In the genomic region with DNA sequence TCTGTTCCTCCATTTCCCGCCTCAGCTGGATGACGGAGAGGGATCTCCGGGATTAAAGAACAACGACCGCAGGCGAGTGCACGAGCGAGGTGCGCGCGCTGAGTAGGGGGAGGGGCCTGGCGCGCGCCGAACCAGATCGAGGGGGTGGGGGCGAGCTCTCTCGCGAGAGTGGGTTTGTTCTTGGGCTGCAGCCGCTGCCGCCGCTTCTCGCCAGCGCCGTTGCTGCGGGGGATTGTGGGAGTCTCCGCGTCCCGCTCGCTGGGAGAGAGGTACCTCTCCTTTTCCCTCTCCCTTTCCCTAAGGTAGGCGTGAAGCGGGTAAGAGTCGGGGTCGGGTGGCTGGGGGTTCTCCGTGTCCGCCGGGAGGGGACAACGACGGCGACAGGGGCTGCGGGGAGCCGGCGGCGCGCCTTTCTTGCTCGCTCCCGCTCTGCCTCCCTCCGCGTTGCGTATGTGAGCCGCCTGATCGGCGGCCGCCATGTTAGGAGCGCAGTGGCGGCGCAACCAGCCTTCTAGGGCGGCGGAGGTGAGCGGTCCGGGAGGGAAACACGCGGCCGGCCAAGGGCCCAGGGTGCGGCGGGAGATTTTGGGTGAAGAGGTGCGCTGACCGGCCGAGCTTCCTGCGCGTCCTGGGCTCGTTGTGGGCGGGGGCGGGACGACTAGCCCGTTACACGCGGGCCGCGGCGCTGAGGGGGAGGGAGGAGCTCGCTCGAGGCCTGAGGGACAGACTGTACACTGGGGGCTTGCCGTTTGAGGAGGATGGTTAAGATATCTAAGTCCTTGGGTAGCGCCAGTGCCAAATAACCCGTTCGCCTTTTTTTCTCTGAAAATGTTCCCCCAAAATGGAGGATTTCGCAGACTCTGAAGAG, we compare ENCODE assay signal across 8 cellular contexts. TPM values are rescaled to one million over a fixed set of nuclear protein-coding genes. Genes with fewer than 3 reads are reported as not detected.
A peak's percentile ranks its signal among the peaks of the same experiment; 100 is the strongest.
DNase-seq lines count a peak whose midpoint lies in the region; TF ChIP-seq lines count a peak whose summit lies in the region.

A gene with protein sequence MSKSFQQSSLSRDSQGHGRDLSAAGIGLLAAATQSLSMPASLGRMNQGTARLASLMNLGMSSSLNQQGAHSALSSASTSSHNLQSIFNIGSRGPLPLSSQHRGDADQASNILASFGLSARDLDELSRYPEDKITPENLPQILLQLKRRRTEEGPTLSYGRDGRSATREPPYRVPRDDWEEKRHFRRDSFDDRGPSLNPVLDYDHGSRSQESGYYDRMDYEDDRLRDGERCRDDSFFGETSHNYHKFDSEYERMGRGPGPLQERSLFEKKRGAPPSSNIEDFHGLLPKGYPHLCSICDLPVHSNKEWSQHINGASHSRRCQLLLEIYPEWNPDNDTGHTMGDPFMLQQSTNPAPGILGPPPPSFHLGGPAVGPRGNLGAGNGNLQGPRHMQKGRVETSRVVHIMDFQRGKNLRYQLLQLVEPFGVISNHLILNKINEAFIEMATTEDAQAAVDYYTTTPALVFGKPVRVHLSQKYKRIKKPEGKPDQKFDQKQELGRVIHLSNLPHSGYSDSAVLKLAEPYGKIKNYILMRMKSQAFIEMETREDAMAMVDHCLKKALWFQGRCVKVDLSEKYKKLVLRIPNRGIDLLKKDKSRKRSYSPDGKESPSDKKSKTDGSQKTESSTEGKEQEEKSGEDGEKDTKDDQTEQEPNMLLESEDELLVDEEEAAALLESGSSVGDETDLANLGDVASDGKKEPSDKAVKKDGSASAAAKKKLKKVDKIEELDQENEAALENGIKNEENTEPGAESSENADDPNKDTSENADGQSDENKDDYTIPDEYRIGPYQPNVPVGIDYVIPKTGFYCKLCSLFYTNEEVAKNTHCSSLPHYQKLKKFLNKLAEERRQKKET (plus strand): TSS at position 237 of the 868 bp plus-strand sequence. CDS start 13,676 bp downstream, outside the sequence.

- no CpG with 5 or more reads among the region's 88 CpGs for WGBS in H9 (ENCODE audit: extremely low coverage, insufficient read length, low lambda C conversion rate)
- 0 to 1% (median 0%) methylated on average over 32 to 88 of the region's 88 CpGs for WGBS in stomach, 5 donors

- H3K4me3 ChIP-seq in MM.1S (ENCODE audit: low read length) = peak within 1 kb of the TSS; percentile 89
- peak within 1 kb of the TSS; percentile 95 for H3K4me3 ChIP-seq in neural cell (ENCODE audit: low read length)
- H3K4me3 ChIP-seq in stomach = peak within 1 kb of the TSS; percentile 71 to 84 (median 80)

- H2BK12ac ChIP-seq in H9 (ENCODE audit: insufficient read length, low read depth, low read length) = peak within 1 kb of the TSS; percentile 7

- H2AFZ ChIP-seq in H9 (ENCODE audit: low read length) = no peak within 1 kb of the TSS
- peak within 1 kb of the TSS; percentile 91 for H2AFZ ChIP-seq in MM.1S (ENCODE audit: low read length)
- H2AFZ ChIP-seq in neural cell (ENCODE audit: low read depth, low read length) = peak within 1 kb of the TSS; percentile 80

- peak within 1 kb of the TSS; percentile 96 for H4K91ac ChIP-seq in H9 (ENCODE audit: insufficient read length, low read depth, low read length)

- H4K5ac ChIP-seq in H9 (ENCODE audit: insufficient read length, low read depth, low read length) = peak within 1 kb of the TSS; percentile 72

- H3K23me2 ChIP-seq in H9 (ENCODE audit: insufficient read length, low read depth, low read length, poor library complexity, severe bottlenecking) = no peaks in the 10 kb centered on the region

- H2BK20ac ChIP-seq in H9 (ENCODE audit: low read depth, low read length, poor library complexity, severe bottlenecking) = no peak within 1 kb of the TSS

- no peaks in the 10 kb centered on the region for H3K9me2 ChIP-seq in MM.1S (replicated peaks; ENCODE audit: insufficient read depth, low read length)
- H3K9me2 ChIP-seq in neural cell (ENCODE audit: insufficient read depth, low read length) = no peaks in the 10 kb centered on the region

- peaks cover 22 to 33% (median 32%) of the 10 kb centered on the region in 3 experiments for H3K36me3 Mint-ChIP-seq in H9 (ENCODE audit: insufficient read depth in 1 of 3, low read depth in 3 of 3)

- H3K4me2 ChIP-seq in H9 (ENCODE audit: insufficient read depth, insufficient read length, low read length) (peak within 1 kb of the TSS; percentile 75), MM.1S (ENCODE audit: low read depth, low read length) (peak within 1 kb of the TSS; percentile 93), neural cell (ENCODE audit: low read length) (peak within 1 kb of the TSS; percentile 39)

- H3K9me3 ChIP-seq in H9 (ENCODE audit: control insufficient read depth, low read depth, low read length) (no peaks in the 10 kb centered on the region), MM.1S (replicated peaks; ENCODE audit: insufficient read depth, low read length) (no peaks in the 10 kb centered on the region), neural cell (ENCODE audit: low read length) (no peaks in the 10 kb centered on the region), stomach (no peaks in the 10 kb centered on the region)

- peak within 1 kb of the TSS; percentile 98 for H2BK120ac ChIP-seq in H9 (ENCODE audit: low read depth, low read length, poor library complexity, severe bottlenecking)

- peak within 1 kb of the TSS; percentile 29 for H4K8ac ChIP-seq in H9 (replicated peaks; ENCODE audit: insufficient read length, low read depth, low read length)

- H3T11ph ChIP-seq in H9 (ENCODE audit: low read length) = peak within 1 kb of the TSS; percentile 91

- H3K36me3 ChIP-seq in MM.1S (replicated peaks; ENCODE audit: insufficient read depth, low read length) (no peaks in the 10 kb centered on the region), neural cell (ENCODE audit: insufficient read depth, low read length) (no peaks in the 10 kb centered on the region), stomach (no peaks in the 10 kb centered on the region)

- H3K14ac ChIP-seq in H9 (ENCODE audit: insufficient read depth, low read length) = peak within 1 kb of the TSS; percentile 99

- TF ChIP-seq CTCF in H9 (conservative IDR thresholded peaks at IDR 0.05) (no peak), MM.1S (IDR thresholded peaks at IDR 0.05; ENCODE audit: low read length) (no peak), neural cell (IDR thresholded peaks at IDR 0.05; ENCODE audit: poor library complexity, severe bottlenecking) (no peak), stomach (IDR thresholded peaks at IDR 0.05) (no peak)

- peak within 1 kb of the TSS; percentile 95 for H2BK5ac ChIP-seq in H9 (ENCODE audit: insufficient read length, low read length)

- TF ChIP-seq POLR2A in stomach (IDR thresholded peaks at IDR 0.05) = peak in 2 of 4 donors; percentile 88 to 94

- H3K4ac ChIP-seq in H9 (ENCODE audit: low read depth, low read length) = peak within 1 kb of the TSS; percentile 95

- peaks cover 31 to 36% of the 10 kb centered on the region in 2 experiments for H3K4me1 Mint-ChIP-seq in H9

- peaks cover 3% of the 10 kb centered on the region in 2 experiments; a peak in 1 of 5 replicates for H3K9me3 Mint-ChIP-seq in H9

- H3K4me3 Mint-ChIP-seq in H9 = peak within 1 kb of the TSS; percentile 98 to 99

- peaks cover 44% of the 10 kb centered on the region for H3K79me2 ChIP-seq in H9 (ENCODE audit: insufficient read depth, low read length)
- peaks cover 60% of the 10 kb centered on the region for H3K79me2 ChIP-seq in MM.1S (ENCODE audit: low read length)
- H3K79me2 ChIP-seq in neural cell (replicated peaks; ENCODE audit: insufficient read depth, low read length) = peaks cover 48% of the 10 kb centered on the region

- peak within 1 kb of the TSS; percentile 98 for H3K18ac ChIP-seq in H9 (ENCODE audit: insufficient read length, low read depth, low read length)

- H3K4me1 ChIP-seq in H9 (ENCODE audit: insufficient read depth, low read length) (no peaks in the 10 kb centered on the region; the same call in 1 of the 2 replicates), MM.1S (ENCODE audit: low read length) (peaks cover 7% of the 10 kb centered on the region), stomach (peaks cover 32 to 44% (median 39%) of the 10 kb centered on the region in 4 donors)

- H3K27ac ChIP-seq in H9 (ENCODE audit: insufficient read length, low read depth, low read length) (peak within 1 kb of the TSS; percentile 95), MM.1S (ENCODE audit: low read length) (peak within 1 kb of the TSS; percentile 95), neural cell (ENCODE audit: low read length) (peak within 1 kb of the TSS; percentile 100), stomach (peak within 1 kb of the TSS; percentile 97 to 99 (median 99))

- no peaks in the 10 kb centered on the region for H4K20me1 ChIP-seq in H9 (ENCODE audit: control insufficient read depth, insufficient read depth, insufficient read length)
- H4K20me1 ChIP-seq in MM.1S (ENCODE audit: insufficient read depth, low read length) = peaks cover 43% of the 10 kb centered on the region
- peaks cover 25% of the 10 kb centered on the region for H4K20me1 ChIP-seq in neural cell (ENCODE audit: insufficient read depth)

- TF ChIP-seq RAD21 in neural cell (conservative IDR thresholded peaks at IDR 0.05) = peak; percentile 51

- H3K23ac ChIP-seq in H9 (ENCODE audit: insufficient read length, low read depth, low read length) = peak within 1 kb of the TSS; percentile 74

- H3K27me3 ChIP-seq in H9 (ENCODE audit: insufficient read depth, low read length) (no peaks in the 10 kb centered on the region), MM.1S (replicated peaks; ENCODE audit: insufficient read depth, low read length) (no peaks in the 10 kb centered on the region), neural cell (ENCODE audit: insufficient read depth, low read depth, low read length) (no peaks in the 10 kb centered on the region), stomach (no peaks in the 10 kb centered on the region)

- peaks cover 18% of the 10 kb centered on the region; the same call in 1 of the 2 replicates for H3F3A ChIP-seq in MM.1S (ENCODE audit: insufficient read depth, low read length)
- no peaks in the 10 kb centered on the region for H3F3A ChIP-seq in neural cell (ENCODE audit: insufficient read depth, low read length, poor library complexity, severe bottlenecking)

- no peak within 1 kb of the TSS for H2BK15ac ChIP-seq in H9 (ENCODE audit: low read depth, low read length)

- H3K27ac Mint-ChIP-seq in H9 = peak within 1 kb of the TSS; percentile 99 to 100 (median 99)

- no peaks in the 10 kb centered on the region for H3K27me3 Mint-ChIP-seq in H9 (ENCODE audit: low read depth)

- H3K9ac ChIP-seq in H9 (ENCODE audit: extremely low read depth, insufficient read length, low read length) = peak within 1 kb of the TSS; percentile 100
- peak within 1 kb of the TSS; percentile 97 for H3K9ac ChIP-seq in MM.1S (ENCODE audit: low read length)
- peak within 1 kb of the TSS; percentile 100 for H3K9ac ChIP-seq in neural cell (ENCODE audit: low read length)

- peak within 1 kb of the TSS; percentile 65 for H2AK5ac ChIP-seq in H9 (ENCODE audit: insufficient read length, low read length)

- no peaks in the 10 kb centered on the region for H3K79me1 ChIP-seq in H9 (ENCODE audit: insufficient read depth, low read depth, low read length, poor library complexity, severe bottlenecking)

- TF ChIP-seq EP300 in neural cell (conservative IDR thresholded peaks at IDR 0.05; ENCODE audit: poor library complexity, severe bottlenecking) (peak; percentile 64), stomach (IDR thresholded peaks at IDR 0.05) (no peak)

- DNase-seq in ELF-1 (ENCODE audit: low read depth, low spot score) (peak; percentile 97), H9 (peak; percentile 97), MM.1S (peak; percentile 95), SIG-M5 (lab: John Stamatoyannopoulos, UW) (peak; percentile 62), activated gamma-delta T cell (lab: John Stamatoyannopoulos, UW) (peak; percentile 79), fibroblast of the conjunctiva (ENCODE audit: low read depth) (peak; percentile 94), stomach (peak; percentile 96)

- peak within 1 kb of the TSS; percentile 83 for H3K56ac ChIP-seq in H9 (ENCODE audit: insufficient read length, low read depth, low read length)

- intact Hi-C loops in stomach (cut with DNase I; ENCODE audit: low total_unique reads) = loop anchor here (10.0 kb wide), 1 partner anchor 51 kb away; a partner anchor contains a TSS

RNA-seq across cellular contexts. Expression of the gene that starts here (rescaled TPM):
- total RNA-seq in H9 (2021) (267 and 278 TPM in 2 replicates), stomach (100 to 1,000 TPM in 4 of 5 donors, 10 to 100 TPM in 1; 73.6 to 352 (median 176) TPM)
- polyA plus RNA-seq in neural cell (920 and 1,016 TPM in 2 replicates), stomach (10 to 100 TPM; 68.2 to 86.0 (median 73.9) TPM)
- polyA minus RNA-seq in neural cell = 1,092 and 1,245 TPM in 2 replicates

Comparison
In these comparisons a context has a peak if more than half of its experiments do, and no peak if none do; other contexts are left out.
1. Peak in every context shown above with its lines: DNase-seq, H3K4me3 ChIP-seq and H3K27ac ChIP-seq.
2. RNA of the gene that starts here (polyA plus RNA-seq): 920 to 1,016 TPM in neural cell; 68.2 to 86.0 TPM in stomach; every median in the first group is over 10 times any median in the second.
3. H3K4me2 ChIP-seq: peak in every context shown above with its lines; median percentile 93 in MM.1S; 75 in H9; 39 in neural cell.